Comparison of ENCODE assay signal across 11 cellular contexts in the genomic region with DNA sequence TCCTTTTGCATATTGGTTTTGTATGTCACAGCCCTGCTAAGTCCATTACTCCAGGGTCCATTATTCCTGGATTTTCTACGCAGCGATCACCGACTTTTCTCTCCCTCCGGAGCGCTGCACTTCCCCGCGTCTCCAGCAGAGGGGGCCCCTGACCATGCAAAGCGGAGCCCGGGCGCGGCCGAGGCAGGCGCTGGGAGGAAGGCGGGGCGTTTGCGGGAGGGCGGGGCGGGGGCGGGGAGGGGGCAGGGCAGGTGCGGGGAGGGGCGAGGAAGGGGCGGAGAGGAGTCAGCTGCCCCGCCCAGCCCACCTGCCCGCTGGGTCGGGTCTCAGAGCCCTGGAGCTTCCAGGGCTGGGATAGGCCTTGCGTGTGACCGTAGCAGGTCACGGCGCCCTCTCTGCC. TPM values are rescaled to one million over a fixed set of nuclear protein-coding genes. Genes with fewer than 3 reads are reported as not detected.
"Had no signal": no experiment of that assay in that cellular context is flagged by ENCODE, and none has a peak within 500 bp of the region (broad histone marks: within the 10 kb centered on the region; RNA-seq: fewer than 3 reads in every experiment).

No MANE protein-coding gene starts in this region.

RNA-seq across cellular contexts. Expression of a gene that starts 3.8 kb away (rescaled TPM):
- total RNA-seq: bronchial epithelial cell; chondrocyte; dermis blood vessel endothelial cell; epithelial cell of proximal tubule; hepatocyte; renal cortical epithelial cell; T-helper 1 cell treated with Interleukin-12 subunit alpha and Interleukin-12 subunit beta and Interleukin-4 antibody, amounts not matched to agents 30 ng/mL and 1 ng/mL, for 36 hours had no signal
- polyA plus RNA-seq: hepatocyte, SK-N-SH had no signal

RNA-seq across cellular contexts. Expression of a gene that starts 6.7 kb away (rescaled TPM):
- total RNA-seq: ascending aorta; bronchial epithelial cell; chondrocyte; dermis blood vessel endothelial cell; epithelial cell of proximal tubule; hepatocyte; renal cortical epithelial cell; skeletal muscle tissue; T-helper 1 cell treated with Interleukin-12 subunit alpha and Interleukin-12 subunit beta and Interleukin-4 antibody, amounts not matched to agents 30 ng/mL and 1 ng/mL, for 36 hours had no signal
- polyA plus RNA-seq: hepatocyte, SK-N-SH had no signal

RNA-seq across cellular contexts. Expression of a gene that starts 11.6 kb away (rescaled TPM):
- total RNA-seq: ascending aorta; bronchial epithelial cell; chondrocyte; dermis blood vessel endothelial cell; epithelial cell of proximal tubule; liver; renal cortical epithelial cell; skeletal muscle tissue; T-helper 1 cell treated with Interleukin-12 subunit alpha and Interleukin-12 subunit beta and Interleukin-4 antibody, amounts not matched to agents 30 ng/mL and 1 ng/mL, for 36 hours had no signal
- polyA plus RNA-seq: SK-N-SH had no signal

RNA-seq across cellular contexts. Expression of a gene that starts 19.2 kb away (rescaled TPM):
- total RNA-seq: bronchial epithelial cell; chondrocyte; dermis blood vessel endothelial cell; epithelial cell of proximal tubule; hepatocyte; renal cortical epithelial cell; skeletal muscle tissue; T-helper 1 cell treated with Interleukin-12 subunit alpha and Interleukin-12 subunit beta and Interleukin-4 antibody, amounts not matched to agents 30 ng/mL and 1 ng/mL, for 36 hours had no signal
- polyA plus RNA-seq: hepatocyte, SK-N-SH had no signal
